In the genomic region with DNA sequence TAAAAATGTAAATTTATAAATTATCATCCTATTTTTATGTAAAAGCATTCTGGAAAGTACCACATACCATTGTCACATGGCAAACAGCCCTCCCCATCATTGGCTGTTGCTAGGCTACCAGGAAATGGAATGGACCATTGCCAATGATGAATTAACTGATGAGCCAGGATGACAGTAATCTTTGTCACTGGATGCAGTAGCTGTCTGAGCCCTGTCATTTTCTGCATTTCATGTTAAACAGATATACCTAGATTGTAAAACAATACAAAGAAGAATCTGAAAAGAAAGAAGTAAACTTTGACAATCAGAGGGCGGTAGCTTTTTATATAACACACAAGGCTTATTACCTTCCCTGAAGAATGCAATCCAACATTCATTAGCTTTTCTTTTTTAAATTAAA, we compare ENCODE assay signal across 33 cellular contexts.
"Had no signal": no experiment of that assay in that cellular context is flagged by ENCODE, and none has a peak within 500 bp of the region (broad histone marks: within the 10 kb centered on the region; RNA-seq: fewer than 3 reads in every experiment).

No MANE protein-coding gene starts in this region.

- H3K9me3 ChIP-seq: adrenal gland, body of pancreas, breast epithelium, colonic mucosa, esophagus squamous epithelium, gastroesophageal sphincter, heart right ventricle had no signal

- ATAC-seq: activated CD8-positive, alpha-beta T cell treated with anti-CD3 and anti-CD28 coated beads for 36 hours; activated naive CD8-positive, alpha-beta T cell treated with anti-CD3 and anti-CD28 coated beads, Interleukin-2, amount 50 U/mL, for 24 hours; body of pancreas; gastroesophageal sphincter; heart right ventricle had no signal

- H3K4me2 ChIP-seq: hepatocyte had no signal

- DNase-seq: activated CD4-positive, alpha-beta T cell treated with anti-CD3 and anti-CD28 coated beads for 1 hour; activated CD4-positive, alpha-beta T cell treated with anti-CD3 and anti-CD28 coated beads for 4 hours; activated CD4-positive, alpha-beta T cell treated with anti-CD3 and anti-CD28 coated beads, Interleukin-2, amount 10 ng/mL, durations not matched to agents 7 days and 5 days; activated CD4-positive, alpha-beta T cell treated with anti-CD3 and anti-CD28 coated beads, Interleukin-2, amount 50 U/mL, for 48 hours; activated CD8-positive, alpha-beta memory T cell treated with anti-CD3 and anti-CD28 coated beads for 24 hours; activated CD8-positive, alpha-beta T cell treated with anti-CD3 and anti-CD28 coated beads for 36 hours; activated effector memory CD4-positive, alpha-beta T cell treated with anti-CD3 and anti-CD28 coated beads, Interleukin-2, amount 50 U/mL, for 16 hours; activated naive CD4-positive, alpha-beta T cell treated with anti-CD3 and anti-CD28 coated beads for 36 hours; activated naive CD8-positive, alpha-beta T cell treated with anti-CD3 and anti-CD28 coated beads for 36 hours; activated naive CD8-positive, alpha-beta T cell treated with anti-CD3 and anti-CD28 coated beads, Interleukin-2, amount 50 U/mL, for 24 hours; activated T-cell treated with anti-CD3 and anti-CD28 coated beads, Interleukin-2, amount 50 U/mL, for 1 hour; activated T-cell treated with anti-CD3 and anti-CD28 coated beads, Interleukin-2, amount 50 U/mL, for 48 hours; adrenal gland; aorta; body of pancreas; central memory CD4-positive, alpha-beta T cell; cerebellar nuclear complex; colonic mucosa; effector CD8-positive, alpha-beta T cell; esophagus squamous epithelium; foreskin melanocyte; heart right ventricle; T-helper 2 cell had no signal

- H3K79me2 ChIP-seq: hepatocyte had no signal

- H2AFZ ChIP-seq: hepatocyte had no signal

- H3K4me3 Mint-ChIP-seq: activated CD4-positive, alpha-beta T cell treated with anti-CD3 and anti-CD28 coated beads, Interleukin-2, amount 10 ng/mL, durations not matched to agents 7 days and 5 days; activated CD8-positive, alpha-beta T cell treated with anti-CD3 and anti-CD28 coated beads for 36 hours; activated naive CD4-positive, alpha-beta T cell treated with anti-CD3 and anti-CD28 coated beads for 36 hours; activated naive CD4-positive, alpha-beta T cell treated with anti-CD3 and anti-CD28 coated beads, Interleukin-2, amount 50 U/mL, for 24 hours; activated naive CD8-positive, alpha-beta T cell treated with anti-CD3 and anti-CD28 coated beads for 36 hours; activated naive CD8-positive, alpha-beta T cell treated with anti-CD3 and anti-CD28 coated beads, Interleukin-2, amount 50 U/mL, for 24 hours; activated T-helper 1 cell treated with anti-CD3 and anti-CD28 coated beads, Interleukin-12 subunit alpha, Interleukin-12 subunit beta, Interleukin-2, Interleukin-4 antibody, amounts not matched to agents 30 ng/mL and 10 ng/mL and 1 ng/mL, durations not matched to agents 14 hours and 24 hours and 36 hours had no signal

- FAIRE-seq: endometrium, endothelial cell of umbilical vein had no signal

- H3K36me3 Mint-ChIP-seq: activated naive CD4-positive, alpha-beta T cell treated with anti-CD3 and anti-CD28 coated beads, Interleukin-2, amount 50 U/mL, for 24 hours had no signal

- H3K27ac ChIP-seq: adrenal gland, body of pancreas, breast epithelium, cardiac muscle cell, colonic mucosa, epithelial cell of prostate, esophagus squamous epithelium, gastroesophageal sphincter, heart right ventricle, hepatocyte had no signal

- H3K4me1 ChIP-seq: adrenal gland, body of pancreas, breast epithelium, colonic mucosa, esophagus squamous epithelium, gastroesophageal sphincter, heart right ventricle had no signal

- H3K27me3 Mint-ChIP-seq: activated CD4-positive, alpha-beta T cell treated with anti-CD3 and anti-CD28 coated beads, Interleukin-2, amount 10 ng/mL, durations not matched to agents 7 days and 5 days; activated CD8-positive, alpha-beta T cell treated with anti-CD3 and anti-CD28 coated beads for 36 hours; activated naive CD4-positive, alpha-beta T cell treated with anti-CD3 and anti-CD28 coated beads, Interleukin-2, amount 50 U/mL, for 24 hours; activated naive CD8-positive, alpha-beta T cell treated with anti-CD3 and anti-CD28 coated beads for 36 hours; activated naive CD8-positive, alpha-beta T cell treated with anti-CD3 and anti-CD28 coated beads, Interleukin-2, amount 50 U/mL, for 24 hours had no signal

- H3K27ac Mint-ChIP-seq: activated CD4-positive, alpha-beta T cell treated with anti-CD3 and anti-CD28 coated beads, Interleukin-2, amount 10 ng/mL, durations not matched to agents 7 days and 5 days; activated CD8-positive, alpha-beta T cell treated with anti-CD3 and anti-CD28 coated beads for 36 hours; activated naive CD4-positive, alpha-beta T cell treated with anti-CD3 and anti-CD28 coated beads for 36 hours; activated naive CD4-positive, alpha-beta T cell treated with anti-CD3 and anti-CD28 coated beads, Interleukin-2, amount 50 U/mL, for 24 hours; activated naive CD8-positive, alpha-beta T cell treated with anti-CD3 and anti-CD28 coated beads for 36 hours; activated naive CD8-positive, alpha-beta T cell treated with anti-CD3 and anti-CD28 coated beads, Interleukin-2, amount 50 U/mL, for 24 hours; activated T-helper 1 cell treated with anti-CD3 and anti-CD28 coated beads, Interleukin-12 subunit alpha, Interleukin-12 subunit beta, Interleukin-2, Interleukin-4 antibody, amounts not matched to agents 30 ng/mL and 10 ng/mL and 1 ng/mL, durations not matched to agents 14 hours and 24 hours and 36 hours; activated T-helper 2 cell treated with anti-CD3 and anti-CD28 coated beads, Interferon-gamma antibody, Interleukin-2, Interleukin-4, amounts not matched to agents 10 μg/mL and 5 μg/mL and 100 μg/mL, durations not matched to agents 14 hours and 24 hours and 36 hours had no signal

- H3K27me3 ChIP-seq: adrenal gland, body of pancreas, breast epithelium, cardiac muscle cell, colonic mucosa, hepatocyte had no signal

- H3K9me3 Mint-ChIP-seq: activated CD4-positive, alpha-beta T cell treated with anti-CD3 and anti-CD28 coated beads, Interleukin-2, amount 10 ng/mL, durations not matched to agents 7 days and 5 days; activated CD8-positive, alpha-beta T cell treated with anti-CD3 and anti-CD28 coated beads for 36 hours; activated naive CD4-positive, alpha-beta T cell treated with anti-CD3 and anti-CD28 coated beads for 36 hours; activated naive CD4-positive, alpha-beta T cell treated with anti-CD3 and anti-CD28 coated beads, Interleukin-2, amount 50 U/mL, for 24 hours; activated naive CD8-positive, alpha-beta T cell treated with anti-CD3 and anti-CD28 coated beads for 36 hours; activated naive CD8-positive, alpha-beta T cell treated with anti-CD3 and anti-CD28 coated beads, Interleukin-2, amount 50 U/mL, for 24 hours; activated T-helper 1 cell treated with anti-CD3 and anti-CD28 coated beads, Interleukin-12 subunit alpha, Interleukin-12 subunit beta, Interleukin-2, Interleukin-4 antibody, amounts not matched to agents 30 ng/mL and 10 ng/mL and 1 ng/mL, durations not matched to agents 14 hours and 24 hours and 36 hours; activated T-helper 2 cell treated with anti-CD3 and anti-CD28 coated beads, Interferon-gamma antibody, Interleukin-2, Interleukin-4, amounts not matched to agents 10 μg/mL and 5 μg/mL and 100 μg/mL, durations not matched to agents 14 hours and 24 hours and 36 hours had no signal

- H3K36me3 ChIP-seq: adrenal gland, breast epithelium, cardiac muscle cell, colonic mucosa, esophagus squamous epithelium, gastroesophageal sphincter, heart right ventricle had no signal

- H3K4me3 ChIP-seq: adrenal gland, body of pancreas, breast epithelium, cardiac muscle cell, colonic mucosa, esophagus squamous epithelium, gastroesophageal sphincter, heart right ventricle, hepatocyte had no signal
